In the genomic region with DNA sequence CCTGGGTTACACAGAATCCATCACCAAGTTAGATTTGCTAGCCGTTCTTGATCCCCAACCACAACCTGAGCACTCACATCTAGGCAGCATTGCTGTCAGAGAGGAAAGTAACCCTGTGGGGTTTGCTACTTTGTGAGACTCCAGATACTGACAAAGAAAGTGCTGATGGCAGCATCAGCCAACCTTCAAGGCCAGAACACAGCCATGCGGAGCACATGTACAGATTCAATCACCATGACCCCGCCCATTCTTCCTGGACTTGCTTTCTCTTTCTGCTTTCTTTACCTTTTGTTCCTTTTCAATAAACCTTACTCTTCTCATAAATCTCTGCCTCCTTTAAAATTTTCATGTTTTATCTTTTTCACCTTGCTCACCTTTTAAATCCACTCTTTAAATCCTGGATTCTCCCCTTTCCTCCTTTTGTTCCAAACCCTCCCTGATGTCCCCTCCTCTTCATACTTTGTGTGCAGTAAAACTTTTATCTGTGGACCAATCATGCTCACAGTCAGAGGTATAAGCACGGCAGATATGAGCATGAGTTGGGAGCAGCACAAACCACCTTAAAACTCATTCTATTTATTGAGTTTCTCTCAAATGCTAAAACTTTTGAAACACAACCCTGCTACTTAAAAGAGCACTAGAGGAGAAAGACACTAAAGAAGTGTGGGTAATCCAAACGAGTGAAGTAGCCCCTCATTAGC, we compare ENCODE assay signal across 9 cellular contexts. TPM values are rescaled to one million over a fixed set of nuclear protein-coding genes. Genes with fewer than 3 reads are reported as not detected.
DNase-seq lines count a peak whose midpoint lies in the region; FAIRE-seq and TF ChIP-seq lines count a peak whose summit lies in the region.
"Had no signal": no experiment of that assay in that cellular context is flagged by ENCODE, and none has a peak within 500 bp of the region (broad histone marks: within the 10 kb centered on the region; RNA-seq: fewer than 3 reads in every experiment).

No MANE protein-coding gene starts in this region.

- H3K27me3 ChIP-seq in CD8-positive, alpha-beta memory T cell (ENCODE audit: insufficient read depth, low read length, poor library complexity, severe bottlenecking): no peaks in the 10 kb centered on the region
- H3K27me3 ChIP-seq in small intestine (ENCODE audit: control insufficient read depth in 2 of 2, insufficient read depth in 2 of 2, low read length in 2 of 2): no peaks in the 10 kb centered on the region

- H3K27me3 Mint-ChIP-seq in CD8-positive, alpha-beta memory T cell: no peaks in the 10 kb centered on the region
- H3K27me3 Mint-ChIP-seq in T-helper 2 cell treated with Interferon-gamma antibody and Interleukin-4, amounts not matched to agents 5 μg/mL and 100 μg/mL, for 36 hours (ENCODE audit: low read depth): no peaks in the 10 kb centered on the region

- POLR2A ChIA-PET in CD8-positive, alpha-beta memory T cell (lab: Charles Lee): no interaction called here

- intact Hi-C loops in head of caudate nucleus (cut with DNase I): no loop called here

- peaks cover 10 to 28% (median 16%) of the 10 kb centered on the region in 3 donors for H3K4me1 Mint-ChIP-seq in CD8-positive, alpha-beta memory T cell
- peaks cover 58% of the 10 kb centered on the region for H3K4me1 Mint-ChIP-seq in T-helper 2 cell treated with Interferon-gamma antibody and Interleukin-4, amounts not matched to agents 5 μg/mL and 100 μg/mL, for 36 hours (ENCODE audit: low read depth)

- peaks cover 5% of the 10 kb centered on the region for H3K36me3 ChIP-seq in CD8-positive, alpha-beta memory T cell (ENCODE audit: insufficient read depth, low read length)
- H3K36me3 ChIP-seq in small intestine (ENCODE audit: control insufficient read depth in 2 of 2, insufficient read depth in 2 of 2, low read length in 2 of 2): peaks cover 4 to 5% of the 10 kb centered on the region in 2 donors

- peaks cover 7% of the 10 kb centered on the region for H3K4me1 ChIP-seq in CD8-positive, alpha-beta memory T cell (ENCODE audit: insufficient read depth, low read length)
- peaks cover 0 to 5% of the 10 kb centered on the region in 2 donors for H3K4me1 ChIP-seq in small intestine (ENCODE audit: control insufficient read depth in 2 of 2, insufficient read depth in 1 of 2, low read depth in 1 of 2, low read length in 1 of 2)

- FAIRE-seq in small intestine (lab: Jason Lieb, UNC): no peak

- no peak for TF ChIP-seq CTCF in choroid plexus epithelial cell (conservative IDR thresholded peaks at IDR 0.05; ENCODE audit: low read depth, low read length)

- H3K9me3 Mint-ChIP-seq in CD8-positive, alpha-beta memory T cell: no peaks in the 10 kb centered on the region
- no peaks in the 10 kb centered on the region for H3K9me3 Mint-ChIP-seq in T-helper 2 cell treated with Interferon-gamma antibody and Interleukin-4, amounts not matched to agents 5 μg/mL and 100 μg/mL, for 36 hours

- H3K27ac ChIP-seq in CD8-positive, alpha-beta memory T cell (ENCODE audit: low read depth, low read length): no peak overlapping the region
- peak overlapping the region; percentile 5 to 14 for H3K27ac ChIP-seq in small intestine (ENCODE audit: low read depth in 1 of 2, low read length in 1 of 2)
- H3K27ac ChIP-seq: WERI-Rb-1 had no signal

- peaks cover 0 to 33% (median 6%) of the 10 kb centered on the region in 3 donors for H3K36me3 Mint-ChIP-seq in CD8-positive, alpha-beta memory T cell
- H3K36me3 Mint-ChIP-seq in T-helper 2 cell treated with Interferon-gamma antibody and Interleukin-4, amounts not matched to agents 5 μg/mL and 100 μg/mL, for 36 hours (ENCODE audit: low read depth): peaks cover 50% of the 10 kb centered on the region

- H3K9me3 ChIP-seq in CD8-positive, alpha-beta memory T cell (ENCODE audit: low read length): no peaks in the 10 kb centered on the region
- no peaks in the 10 kb centered on the region for H3K9me3 ChIP-seq in small intestine (ENCODE audit: control insufficient read depth, low read depth)

- DNase-seq in CD8-positive, alpha-beta memory T cell: no peak
- peak; percentile 58 for DNase-seq in T-helper 2 cell treated with Interferon-gamma antibody and Interleukin-4, amounts not matched to agents 5 μg/mL and 100 μg/mL, for 36 hours (ENCODE audit: low spot score)
- peak; percentile 35 for DNase-seq in choroid plexus epithelial cell (ENCODE audit: low read depth)
- peak; percentile 76 for DNase-seq in small intestine
- DNase-seq in mucosa of gallbladder (ENCODE audit: low spot score): no peak
- DNase-seq in NCI-H1092 (lab: John Stamatoyannopoulos, UW): no peak
- no peak for DNase-seq in head of caudate nucleus
- no peak for DNase-seq in KG1 (lab: John Stamatoyannopoulos, UW)
- DNase-seq: WERI-Rb-1 had no signal

- peak overlapping the region in 4 of 7 donors; percentile 1 to 70 (median 32) for H3K4me3 Mint-ChIP-seq in CD8-positive, alpha-beta memory T cell
- H3K4me3 Mint-ChIP-seq in T-helper 2 cell treated with Interferon-gamma antibody and Interleukin-4, amounts not matched to agents 5 μg/mL and 100 μg/mL, for 36 hours: peak overlapping the region; percentile 83

- H3K27ac Mint-ChIP-seq in CD8-positive, alpha-beta memory T cell: peak overlapping the region; percentile 16 to 56 (median 48)
- H3K27ac Mint-ChIP-seq in T-helper 2 cell treated with Interferon-gamma antibody and Interleukin-4, amounts not matched to agents 5 μg/mL and 100 μg/mL, for 36 hours: peak overlapping the region; percentile 95

- CTCF ChIA-PET in CD8-positive, alpha-beta memory T cell (lab: Charles Lee): no interaction called here

- H3K4me3 ChIP-seq in CD8-positive, alpha-beta memory T cell (ENCODE audit: low read length): no peak overlapping the region
- no peak overlapping the region for H3K4me3 ChIP-seq in choroid plexus epithelial cell (ENCODE audit: low read depth, low read length)
- H3K4me3 ChIP-seq in small intestine (ENCODE audit: low read depth in 1 of 2, low read length in 2 of 2): no peak overlapping the region

- 53 to 66% (median 66%) methylated on average over 5 of the region's 5 CpGs for WGBS in small intestine, 3 donors

RNA-seq across cellular contexts. Expression of a gene that starts 21.9 kb away (rescaled TPM):
- 10 to 100 TPM; 55.4 to 62.1 TPM for total RNA-seq in CD8-positive, alpha-beta memory T cell
- 47.4 TPM for polyA plus RNA-seq in CD8-positive, alpha-beta memory T cell
- 10 to 100 TPM; 10.1 to 22.3 (median 15.4) TPM for polyA plus RNA-seq in small intestine
- total RNA-seq in mucosa of gallbladder: 37.9 TPM

Comparison
In these comparisons a context has a peak if more than half of its experiments do, and no peak if none do; other contexts are left out.
1. DNase-seq: peak in T-helper 2 cell treated with Interferon-gamma antibody and Interleukin-4, amounts not matched to agents 5 μg/mL and 100 μg/mL, for 36 hours (single experiment), choroid plexus epithelial cell (single experiment) and small intestine (single experiment); none in CD8-positive, alpha-beta memory T cell (0 of 5), mucosa of gallbladder (single experiment), NCI-H1092 (single experiment), head of caudate nucleus (0 of 42) and KG1 (single experiment).